ENCODE assay signal across 10 cellular contexts in genomic region chr3:57165637-57166036, GRCh38. TPM values are rescaled to one million over a fixed set of nuclear protein-coding genes. Genes with fewer than 3 reads are reported as not detected.
DNase-seq lines count a peak whose midpoint lies in the region; ATAC-seq and TF ChIP-seq lines count a peak whose summit lies in the region.
"Had no signal": no experiment of that assay in that cellular context is flagged by ENCODE, and none has a peak within 500 bp of the region (broad histone marks: within the 10 kb centered on the region; RNA-seq: fewer than 3 reads in every experiment).

No MANE protein-coding gene starts in this region.

- H3K36me3 ChIP-seq in heart left ventricle: no peaks in the 10 kb centered on the region
- H3K36me3 ChIP-seq in thoracic aorta: no peaks in the 10 kb centered on the region

- H3K4me1 ChIP-seq in heart left ventricle (peaks cover 0 to 53% (median 31%) of the 10 kb centered on the region in 12 donors), thoracic aorta (ENCODE audit: control insufficient read depth in 1 of 2, low read depth in 2 of 2) (peaks cover 5 to 37% of the 10 kb centered on the region in 2 donors)

- TF ChIP-seq CTCF in heart left ventricle (IDR thresholded peaks at IDR 0.05) (no peak), thoracic aorta (IDR thresholded peaks at IDR 0.05) (no peak)

- no peak for TF ChIP-seq POLR2A in heart left ventricle (IDR thresholded peaks at IDR 0.05)

- H3K27me3 ChIP-seq in heart left ventricle (peaks cover 0 to 31% (median 0%) of the 10 kb centered on the region in 9 donors), thoracic aorta (replicated peaks; ENCODE audit: insufficient read depth) (no peaks in the 10 kb centered on the region)

- no peaks in the 10 kb centered on the region for H3K9me3 ChIP-seq in heart left ventricle
- H3K9me3 ChIP-seq in T-helper 17 cell (ENCODE audit: control insufficient read depth, low read length, poor library complexity, severe bottlenecking): no peaks in the 10 kb centered on the region
- H3K9me3 ChIP-seq in thoracic aorta: no peaks in the 10 kb centered on the region

- no peak overlapping the region for H3K27ac Mint-ChIP-seq in T-helper 17 cell
- H3K27ac Mint-ChIP-seq in immature natural killer cell: no peak overlapping the region

- H3K4me3 Mint-ChIP-seq in T-helper 17 cell (peak overlapping the region; percentile 79), immature natural killer cell (peak overlapping the region; percentile 72 to 83 (median 75))

- no peak for DNase-seq in heart left ventricle
- no peak for DNase-seq in left ventricle myocardium superior
- no peak for DNase-seq in T-helper 17 cell
- no peak for DNase-seq in immature natural killer cell
- no peak for DNase-seq in thoracic aorta (ENCODE audit: low spot score)
- no peak for DNase-seq in NCI-H446 treated with DMSO at 0.1 percent for 48 hours (lab: John Stamatoyannopoulos, UW)
- DNase-seq: activated gamma-delta T cell, NCI-H1436 treated with DMSO at 0.1 percent for 48 hours had no signal

- H3K4me1 Mint-ChIP-seq in T-helper 17 cell (peaks cover 16% of the 10 kb centered on the region), immature natural killer cell (peaks cover 15 to 28% of the 10 kb centered on the region in 2 donors)

- H3K36me3 Mint-ChIP-seq in T-helper 17 cell (ENCODE audit: low read depth): peaks cover 11% of the 10 kb centered on the region
- H3K36me3 Mint-ChIP-seq in immature natural killer cell: no peaks in the 10 kb centered on the region

- H3K27me3 Mint-ChIP-seq in T-helper 17 cell (peaks cover 80% of the 10 kb centered on the region), immature natural killer cell (ENCODE audit: low read depth in 3 of 3) (peaks cover 16 to 37% (median 28%) of the 10 kb centered on the region in 3 donors)

- intact Hi-C loops in heart left ventricle (cut with DNase I) (loop anchor here in 7 of 10 donors (5.0 to 10.0 kb wide), 4 partner anchors 61 to 592 kb away; partner anchors contain the start of genes APPL1 (in 3 of the 7) and SLMAP (in 1 of the 7)), left ventricle myocardium superior (cut with micrococcal nuclease) (no loop called here)

- H3K27ac ChIP-seq in heart left ventricle (peak overlapping the region in 1 of 12 donors; percentile 3), thoracic aorta (no peak overlapping the region)

- WGBS in heart left ventricle, 4 donors: 21 to 35% (median 34%) methylated on average over 4 of the region's 4 CpGs

- no peaks in the 10 kb centered on the region for H3K9me3 Mint-ChIP-seq in immature natural killer cell

- H3K4me3 ChIP-seq in heart left ventricle (peak overlapping the region in 9 of 12 donors; percentile 72 to 92 (median 85)), thoracic aorta (peak overlapping the region; percentile 82)

- ATAC-seq in heart left ventricle: no peak
- ATAC-seq in left ventricle myocardium superior: no peak
- no peak for ATAC-seq in T-helper 17 cell
- ATAC-seq in thoracic aorta (ENCODE audit: insufficient number of reproducible peaks, low FRiP score, low read depth): no peak
- no peak for ATAC-seq in GM19397 (IDR thresholded peaks at IDR 0.05; ENCODE audit: unreplicated experiment)
- no peak for ATAC-seq in GM18868 (IDR thresholded peaks at IDR 0.05; ENCODE audit: unreplicated experiment)

RNA-seq across cellular contexts. Expression of gene IL17RD, which starts 0.5 kb away (rescaled TPM):
- total RNA-seq in heart left ventricle (10 to 100 TPM in 1 of 9 donors, 1 to 10 TPM in 8; 3.5 to 11.3 (median 6.2) TPM), left ventricle myocardium superior (4.4 TPM), T-helper 17 cell (not detected), thoracic aorta (1 to 10 TPM; 3.1 to 7.9 TPM)
- polyA plus RNA-seq in heart left ventricle (1 to 10 TPM; 1.4 to 2.4 TPM), immature natural killer cell (not detected)

RNA-seq across cellular contexts. Expression of gene HESX1, which starts 34.1 kb away (rescaled TPM):
- total RNA-seq in heart left ventricle (1 to 10 TPM in 1 of 9 donors, under 1 TPM in 4, not detected in 4; 0.47 to 1.5 (median 0.71) TPM), left ventricle myocardium superior (0.77 TPM), T-helper 17 cell (under 1 TPM in 1 of 2 donors, not detected in 1; 0.27 TPM), thoracic aorta (1 to 10 TPM; 1.7 to 2.0 TPM)
- polyA plus RNA-seq in heart left ventricle (under 1 TPM; 0.29 to 0.76 TPM), immature natural killer cell (not detected)
